In genomic region chr10:6669269-6669859, GRCh38 we compare ENCODE assay signal across 9 cellular contexts.
A peak's percentile ranks its signal among the peaks of the same experiment; 100 is the strongest.
DNase-seq lines count a peak whose midpoint lies in the region; TF ChIP-seq lines count a peak whose summit lies in the region.
"Had no signal": no experiment of that assay in that cellular context is flagged by ENCODE, and none has a peak within 500 bp of the region (broad histone marks: within the 10 kb centered on the region; RNA-seq: fewer than 3 reads in every experiment).

No MANE protein-coding gene starts in this region.

- peak; percentile 46 for TF ChIP-seq CTCF in GM10266 (IDR thresholded peaks at IDR 0.05; ENCODE audit: control insufficient read depth, insufficient read depth, low read depth, missing control alignments)

- in situ Hi-C loops in ACHN (cut with HindIII; ENCODE audit: low pct_ligation_motif_present, low pct_unique_long_range_greater_than_20kb, low sequenced_read_pairs), result no loop called here

- peak; percentile 44 for DNase-seq in ACHN
- DNase-seq in GM10266 (ENCODE audit: extremely low spot score), result peak; percentile 12
- peak; percentile 64 for DNase-seq in NOMO-1 treated with DMSO at 0.1 percent for 48 hours (lab: John Stamatoyannopoulos, UW; ENCODE audit: unreplicated experiment)
- peak; percentile 82 for DNase-seq in dermis blood vessel endothelial cell
- peak; percentile 53 for DNase-seq in myocyte (ENCODE audit: low read depth)
- no peak for DNase-seq in activated effector memory CD4-positive, alpha-beta T cell treated with anti-CD3 and anti-CD28 coated beads, Interleukin-2, amount 50 U/mL, for 16 hours
- DNase-seq in SKM-1 (lab: John Stamatoyannopoulos, UW; ENCODE audit: unreplicated experiment), result no peak
- no peak for DNase-seq in activated naive CD4-positive, alpha-beta T cell (lab: John Stamatoyannopoulos, UW)
- DNase-seq: stimulated activated naive B cell treated with anti-CD40 and anti-IgM and Interleukin-4, amounts not matched to agents 10 μg/mL and 1 μg/mL and 100 μg/mL, for 72 hours had no signal

Comparison
In these comparisons a context has a peak if more than half of its experiments do, and no peak if none do; other contexts are left out.
1. DNase-seq: peak in ACHN (single experiment), GM10266 (single experiment), NOMO-1 treated with DMSO at 0.1 percent for 48 hours (single experiment), dermis blood vessel endothelial cell (single experiment) and myocyte (single experiment); none in activated effector memory CD4-positive, alpha-beta T cell treated with anti-CD3 and anti-CD28 coated beads, Interleukin-2, amount 50 U/mL, for 16 hours (single experiment), SKM-1 (single experiment) and activated naive CD4-positive, alpha-beta T cell (0 of 4).